22 cellular contexts compared by ENCODE assay signal in the genomic region with DNA sequence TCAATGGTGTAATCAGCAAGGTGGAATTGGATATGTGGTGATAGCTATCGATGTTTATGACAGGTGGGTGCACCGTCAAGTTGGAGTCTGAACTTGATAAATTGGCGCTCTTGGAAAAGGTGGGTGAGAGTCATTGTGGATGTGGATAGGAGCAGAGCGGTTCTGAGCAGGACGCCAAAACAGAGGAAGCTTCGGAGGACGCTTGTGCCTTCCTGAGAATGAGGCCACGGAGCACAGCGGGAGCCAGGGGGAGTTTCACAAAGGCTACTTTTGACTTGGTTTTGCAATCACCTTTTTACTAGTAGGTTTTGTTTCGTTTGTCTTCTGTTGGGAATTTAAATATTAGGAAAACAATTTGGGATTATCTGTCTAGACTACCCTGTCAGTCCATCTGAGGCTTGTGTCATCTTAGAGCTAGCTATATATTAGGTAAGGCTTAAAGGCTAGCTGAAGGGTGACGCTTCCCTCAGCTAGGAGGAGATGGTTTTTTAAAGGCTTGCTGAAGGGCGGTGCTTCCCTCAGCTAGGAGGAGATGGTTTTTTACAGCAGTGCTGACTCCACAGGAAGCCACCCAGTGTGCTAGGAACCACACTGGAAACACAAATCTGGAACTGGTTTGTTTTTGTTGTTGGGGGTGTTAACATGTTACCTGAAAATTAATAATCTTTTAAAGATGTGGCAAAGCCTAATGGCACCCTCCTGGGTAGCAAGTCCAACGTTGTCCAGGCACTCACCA.
A peak's percentile ranks its signal among the peaks of the same experiment; 100 is the strongest.
DNase-seq lines count a peak whose midpoint lies in the region; FAIRE-seq and TF ChIP-seq lines count a peak whose summit lies in the region.
"Had no signal": no experiment of that assay in that cellular context is flagged by ENCODE, and none has a peak within 500 bp of the region (broad histone marks: within the 10 kb centered on the region; RNA-seq: fewer than 3 reads in every experiment).

No MANE protein-coding gene starts in this region.

- H2BK12ac ChIP-seq in H1 (ENCODE audit: low read depth, low read length) (no peak overlapping the region), mesenchymal stem cell (ENCODE audit: low read length in 2 of 2) (no peak overlapping the region)

- no peaks in the 10 kb centered on the region for H3K9me3 Mint-ChIP-seq in activated T-helper 1 cell treated with anti-CD3 and anti-CD28 coated beads, Interleukin-12 subunit alpha, Interleukin-12 subunit beta, Interleukin-2, Interleukin-4 antibody, amounts not matched to agents 30 ng/mL and 10 ng/mL and 1 ng/mL, durations not matched to agents 14 hours and 24 hours and 36 hours

- H3K27ac ChIP-seq in MM.1S (ENCODE audit: low read length) (no peak overlapping the region), H1 (ENCODE audit: low read depth, low read length) (no peak overlapping the region), mesenchymal stem cell (ENCODE audit: low read length, poor library complexity, severe bottlenecking) (no peak overlapping the region), dorsolateral prefrontal cortex (no peak overlapping the region)
- H3K27ac ChIP-seq: A549 had no signal

- H3K4me3 Mint-ChIP-seq in activated T-helper 1 cell treated with anti-CD3 and anti-CD28 coated beads, Interleukin-12 subunit alpha, Interleukin-12 subunit beta, Interleukin-2, Interleukin-4 antibody, amounts not matched to agents 30 ng/mL and 10 ng/mL and 1 ng/mL, durations not matched to agents 14 hours and 24 hours and 36 hours = no peak overlapping the region
- H3K4me3 Mint-ChIP-seq: B cell, CD14-positive monocyte, H9 had no signal

- no peak for FAIRE-seq in H1 (lab: Jason Lieb, UNC)
- FAIRE-seq: A549 had no signal

- H3K79me2 ChIP-seq in MM.1S (ENCODE audit: low read length) (no peaks in the 10 kb centered on the region), H1 (ENCODE audit: control insufficient read depth in 1 of 2, insufficient read depth in 2 of 2, low read length in 2 of 2) (no peaks in the 10 kb centered on the region)

- H3K18ac ChIP-seq in H1 (ENCODE audit: extremely low read depth, low read length) (no peak overlapping the region), mesenchymal stem cell (ENCODE audit: low read depth in 1 of 2, low read length in 2 of 2) (no peak overlapping the region)

- H4K91ac ChIP-seq in H1 (replicated peaks; ENCODE audit: insufficient read length, low read length) (no peak overlapping the region), mesenchymal stem cell (ENCODE audit: low read length) (no peak overlapping the region)

- intact Hi-C loops in activated T-helper 1 cell treated with anti-CD3 and anti-CD28 coated beads, Interleukin-12 subunit alpha, Interleukin-12 subunit beta, Interleukin-2, Interleukin-4 antibody, amounts not matched to agents 30 ng/mL and 10 ng/mL and 1 ng/mL, durations not matched to agents 14 hours and 24 hours and 36 hours (cut with micrococcal nuclease) = no loop called here
- intact Hi-C loops in dorsolateral prefrontal cortex (cut with DNase I) = no loop called here

- H3K4me1 ChIP-seq in MM.1S (ENCODE audit: low read length) (0 out of 2 replicates have a peak, but pooled peaks cover 3% of the 10 kb centered on the region), H1 (replicated peaks in 1 of 4; ENCODE audit: control insufficient read depth in 3 of 4, insufficient read depth in 4 of 4, low read length in 3 of 4) (peaks cover 0 to 4% (median 2%) of the 10 kb centered on the region in 4 experiments; a peak in 3 of 7 replicates), mesenchymal stem cell (ENCODE audit: control insufficient read depth, insufficient read depth, low read depth, low read length) (no peaks in the 10 kb centered on the region)
- H3K4me1 ChIP-seq: A549 had no signal

- H3K4me1 Mint-ChIP-seq in activated T-helper 1 cell treated with anti-CD3 and anti-CD28 coated beads, Interleukin-12 subunit alpha, Interleukin-12 subunit beta, Interleukin-2, Interleukin-4 antibody, amounts not matched to agents 30 ng/mL and 10 ng/mL and 1 ng/mL, durations not matched to agents 14 hours and 24 hours and 36 hours (ENCODE audit: low read depth) = no peaks in the 10 kb centered on the region
- H3K4me1 Mint-ChIP-seq: B cell, CD14-positive monocyte had no signal

- POLR2A ChIA-PET in H1 (lab: Charles Lee; ENCODE audit: partially characterized antibody) = no interaction called here

- 77% methylated on average over 13 of the region's 13 CpGs; no CpG with 5 or more reads in 1 of the 2 experiments for WGBS in H1 (ENCODE audit: extremely low coverage in 1 of 2, insufficient coverage in 1 of 2, insufficient read length in 1 of 2, insufficient replicate concordance in 2 of 2, low coverage in 1 of 2, low lambda C conversion rate in 2 of 2, missing lambda C conversion rate in 1 of 2), 2 experiments
- 58% methylated on average over 13 of the region's 13 CpGs for WGBS in mesenchymal stem cell

- H2BK15ac ChIP-seq in H1 (ENCODE audit: low read length) (no peak overlapping the region), mesenchymal stem cell (ENCODE audit: low read depth, poor library complexity, severe bottlenecking) (no peak overlapping the region)

- H2BK120ac ChIP-seq in H1 (replicated peaks; ENCODE audit: low read depth, low read length) = no peak overlapping the region
- H2BK120ac ChIP-seq in mesenchymal stem cell (ENCODE audit: low read depth, low read length) = no peak overlapping the region

- no peak overlapping the region for H2BK5ac ChIP-seq in H1 (ENCODE audit: low read depth, low read length)
- no peak overlapping the region for H2BK5ac ChIP-seq in mesenchymal stem cell (ENCODE audit: low read depth, low read length, poor library complexity, severe bottlenecking)

- CTCF ChIA-PET in H1 (lab: Charles Lee; ENCODE audit: partially characterized antibody) = interaction anchor here (1.0 to 1.3 kb wide), 2 partner anchors 124 to 225 kb away, joined by 3 read pairs; no protein-coding TSS in a partner anchor

- no peak for TF ChIP-seq RAD21 in H1 (IDR thresholded peaks at IDR 0.05 in 1 of 2, conservative IDR thresholded peaks at IDR 0.05 in 1 of 2; ENCODE audit: low read depth in 2 of 2, low read length in 2 of 2)

- H3K9me3 ChIP-seq in MM.1S (replicated peaks; ENCODE audit: insufficient read depth, low read length) (no peaks in the 10 kb centered on the region), H1 (ENCODE audit: insufficient read depth in 2 of 2, low read depth in 1 of 2, low read length in 1 of 2) (no peaks in the 10 kb centered on the region), mesenchymal stem cell (ENCODE audit: control insufficient read depth, low read length) (no peaks in the 10 kb centered on the region)
- H3K9me3 ChIP-seq: A549, SK-N-SH had no signal

- H4K8ac ChIP-seq in H1 (ENCODE audit: extremely low read depth, insufficient read depth, low read length) = no peak overlapping the region
- H4K8ac ChIP-seq in mesenchymal stem cell (ENCODE audit: low read length) = no peak overlapping the region

- H3K79me1 ChIP-seq in H1 (ENCODE audit: low read depth, low read length) (no peaks in the 10 kb centered on the region), mesenchymal stem cell (replicated peaks; ENCODE audit: low read length, poor library complexity, severe bottlenecking) (no peaks in the 10 kb centered on the region)

- H2BK20ac ChIP-seq in H1 (ENCODE audit: low read length) = no peak overlapping the region

- TF ChIP-seq CTCF in MM.1S (IDR thresholded peaks at IDR 0.05; ENCODE audit: low read length) (no peak), H1 (IDR thresholded peaks at IDR 0.05; ENCODE audit: control extremely low read depth in 1 of 3, insufficient read depth in 1 of 3, low read depth in 1 of 3, low read length in 3 of 3) (no peak), dorsolateral prefrontal cortex (IDR thresholded peaks at IDR 0.05 in 54 of 56, conservative IDR thresholded peaks at IDR 0.05 in 2 of 56; ENCODE audit: low read depth in 1 of 56, partially characterized antibody in 56 of 56) (no peak)

- no peaks in the 10 kb centered on the region for H3K36me3 Mint-ChIP-seq in activated T-helper 1 cell treated with anti-CD3 and anti-CD28 coated beads, Interleukin-12 subunit alpha, Interleukin-12 subunit beta, Interleukin-2, Interleukin-4 antibody, amounts not matched to agents 30 ng/mL and 10 ng/mL and 1 ng/mL, durations not matched to agents 14 hours and 24 hours and 36 hours (ENCODE audit: low read depth)
- H3K36me3 Mint-ChIP-seq: CD14-positive monocyte had no signal

- H3K23ac ChIP-seq in H1 (ENCODE audit: insufficient read length) (no peak overlapping the region), mesenchymal stem cell (ENCODE audit: low read length in 2 of 2) (no peak overlapping the region)

- H3K9me2 ChIP-seq in MM.1S (replicated peaks; ENCODE audit: insufficient read depth, low read length) = no peaks in the 10 kb centered on the region
- H3K9me2 ChIP-seq: SK-N-SH had no signal

- H4K20me1 ChIP-seq in MM.1S (ENCODE audit: insufficient read depth, low read length) (no peaks in the 10 kb centered on the region), H1 (replicated peaks in 1 of 2; ENCODE audit: control insufficient read depth in 1 of 2, insufficient read depth in 2 of 2, low read length in 2 of 2) (no peaks in the 10 kb centered on the region)

- TF ChIP-seq POLR2A in H1 (IDR thresholded peaks at IDR 0.05; ENCODE audit: control extremely low read depth in 1 of 2, low read depth in 2 of 2, low read length in 2 of 2) = no peak

- H3F3A ChIP-seq in MM.1S (ENCODE audit: insufficient read depth, low read length) = no peaks in the 10 kb centered on the region

- no peak overlapping the region for H2AK5ac ChIP-seq in H1 (ENCODE audit: low read depth, low read length)
- H2AK5ac ChIP-seq in mesenchymal stem cell (ENCODE audit: low read length, severe bottlenecking) = no peak overlapping the region

- peak; percentile 54 for DNase-seq in Daoy (ENCODE audit: low read depth)
- DNase-seq in MM.1S = no peak
- peak in 1 of 2 experiments; percentile 37 for DNase-seq in H1 (ENCODE audit: low read depth in 1 of 2, low spot score in 2 of 2)
- DNase-seq in mesenchymal stem cell = no peak
- no peak for DNase-seq in activated T-helper 1 cell treated with anti-CD3 and anti-CD28 coated beads, Interleukin-12 subunit alpha, Interleukin-12 subunit beta, Interleukin-2, Interleukin-4 antibody, amounts not matched to agents 30 ng/mL and 10 ng/mL and 1 ng/mL, durations not matched to agents 14 hours and 24 hours and 36 hours (ENCODE audit: low spot score)
- DNase-seq in activated effector memory CD4-positive, alpha-beta T cell treated with Interleukin-2 at 50 U/mL for 16 hours = no peak
- no peak for DNase-seq in dorsolateral prefrontal cortex
- DNase-seq: EL; GF-D8; H9; KG1; MV-4-11; NCI-H1694 treated with DMSO at 0.1 percent for 48 hours; NCI-H2081 treated with DMSO at 0.1 percent for 48 hours; NCI-H446 treated with DMSO at 0.1 percent for 48 hours; NCI-H526 treated with DMSO at 0.1 percent for 48 hours; NK-92 treated with Interleukin-12 subunit alpha and Interleukin-12 subunit beta, amount 100 ng/mL, for 24 hours; SIG-M5; SK-N-SH had no signal

- H3K56ac ChIP-seq in H1 (replicated peaks; ENCODE audit: insufficient read length, low read depth, low read length) = no peak overlapping the region

- H3K23me2 ChIP-seq in H1 (ENCODE audit: low read depth, low read length) = no peaks in the 10 kb centered on the region

- H3K4me2 ChIP-seq in MM.1S (ENCODE audit: low read depth, low read length) (peak overlapping the region; percentile 2; the same call in 1 of the 2 replicates), H1 (ENCODE audit: insufficient read depth in 1 of 2, low read depth in 2 of 2, low read length in 2 of 2) (no peak overlapping the region), mesenchymal stem cell (ENCODE audit: low read length, poor library complexity, severe bottlenecking) (no peak overlapping the region)
- H3K4me2 ChIP-seq: A549, SK-N-SH had no signal

- H3K4ac ChIP-seq in H1 (replicated peaks; ENCODE audit: insufficient read length, low read depth, low read length) (no peak overlapping the region), mesenchymal stem cell (ENCODE audit: low read depth in 1 of 2, low read length in 2 of 2) (no peak overlapping the region)

- H3K14ac ChIP-seq in H1 (ENCODE audit: insufficient read length) (no peak overlapping the region), mesenchymal stem cell (ENCODE audit: low read length in 2 of 2) (no peak overlapping the region)

- H3K27me3 Mint-ChIP-seq in activated T-helper 1 cell treated with anti-CD3 and anti-CD28 coated beads, Interleukin-12 subunit alpha, Interleukin-12 subunit beta, Interleukin-2, Interleukin-4 antibody, amounts not matched to agents 30 ng/mL and 10 ng/mL and 1 ng/mL, durations not matched to agents 14 hours and 24 hours and 36 hours (ENCODE audit: insufficient read depth) = peaks cover 13% of the 10 kb centered on the region

- H3K27me3 ChIP-seq in MM.1S (replicated peaks; ENCODE audit: insufficient read depth, low read length) (no peaks in the 10 kb centered on the region), H1 (replicated peaks in 1 of 4; ENCODE audit: control insufficient read depth in 3 of 4, extremely low read depth in 1 of 4, insufficient read depth in 3 of 4, low read length in 3 of 4) (no peaks in the 10 kb centered on the region), mesenchymal stem cell (ENCODE audit: control insufficient read depth in 1 of 2, insufficient read depth in 1 of 2, low read length in 2 of 2) (peaks cover 0 to 17% of the 10 kb centered on the region in 2 experiments), dorsolateral prefrontal cortex (peaks cover 0 to 13% (median 0%) of the 10 kb centered on the region in 45 donors)

- H3K36me3 ChIP-seq in MM.1S (replicated peaks; ENCODE audit: insufficient read depth, low read length) (no peaks in the 10 kb centered on the region), H1 (ENCODE audit: control insufficient read depth in 2 of 4, insufficient read depth in 4 of 4, low read length in 3 of 4) (no peaks in the 10 kb centered on the region), mesenchymal stem cell (ENCODE audit: control insufficient read depth in 1 of 2, insufficient read depth in 2 of 2, low read depth in 1 of 2, low read length in 2 of 2) (no peaks in the 10 kb centered on the region)

- no peak overlapping the region for H4K5ac ChIP-seq in H1 (ENCODE audit: insufficient read length, low read depth, low read length)

- H3K4me3 ChIP-seq in MM.1S (ENCODE audit: low read length) (no peak overlapping the region), H1 (ENCODE audit: extremely low read depth in 1 of 4, insufficient read depth in 2 of 4, low read depth in 3 of 4, low read length in 4 of 4) (no peak overlapping the region), mesenchymal stem cell (ENCODE audit: insufficient read depth in 1 of 2, low read depth in 1 of 2, low read length in 2 of 2) (peak overlapping the region in 1 of 2 experiments; percentile 52), dorsolateral prefrontal cortex (no peak overlapping the region)
- H3K4me3 ChIP-seq: A549 had no signal

- no peak overlapping the region for H3K9ac ChIP-seq in MM.1S (ENCODE audit: low read length)
- 0 out of 7 replicates have a peak overlapping the region, but pooled peaks of 1 of the 4 experiments have one; percentile 15 for H3K9ac ChIP-seq in H1 (replicated peaks in 1 of 4; ENCODE audit: extremely low read depth in 1 of 4, low read depth in 3 of 4, low read length in 3 of 4)
- peak overlapping the region; percentile 60 for H3K9ac ChIP-seq in mesenchymal stem cell (ENCODE audit: low read length)
- H3K9ac ChIP-seq: SK-N-SH had no signal

- no peak overlapping the region for H3K27ac Mint-ChIP-seq in activated T-helper 1 cell treated with anti-CD3 and anti-CD28 coated beads, Interleukin-12 subunit alpha, Interleukin-12 subunit beta, Interleukin-2, Interleukin-4 antibody, amounts not matched to agents 30 ng/mL and 10 ng/mL and 1 ng/mL, durations not matched to agents 14 hours and 24 hours and 36 hours
- H3K27ac Mint-ChIP-seq: B cell, CD14-positive monocyte, H9 had no signal

- H2AFZ ChIP-seq in MM.1S (ENCODE audit: low read length) (no peak overlapping the region), H1 (ENCODE audit: low read length) (0 out of 2 replicates have a peak overlapping the region, but pooled peaks have one; percentile 65), mesenchymal stem cell (ENCODE audit: low read depth, low read length) (no peak overlapping the region)

- TF ChIP-seq EP300 in H1 (IDR thresholded peaks at IDR 0.05; ENCODE audit: borderline replicate concordance in 1 of 2, low read depth in 2 of 2, low read length in 2 of 2) = no peak
